ENCODE assay signal across 8 cellular contexts in genomic region chr15:48644498-48644826, GRCh38. TPM values are rescaled to one million over a fixed set of nuclear protein-coding genes. Genes with fewer than 3 reads are reported as not detected.
DNase-seq lines count a peak whose midpoint lies in the region; ATAC-seq and TF ChIP-seq lines count a peak whose summit lies in the region.

No MANE protein-coding gene starts in this region.

- no peak overlapping the region for H3K9ac ChIP-seq in liver (ENCODE audit: low read depth in 1 of 2, low read length in 2 of 2)

- peaks cover 58% of the 10 kb centered on the region for H3K4me1 Mint-ChIP-seq in brain

- TF ChIP-seq CTCF in GM10266 (IDR thresholded peaks at IDR 0.05; ENCODE audit: control insufficient read depth, insufficient read depth, low read depth, missing control alignments) (no peak), brain (conservative IDR thresholded peaks at IDR 0.05) (no peak), liver (IDR thresholded peaks at IDR 0.05; ENCODE audit: low read depth, low read length, missing input control) (no peak), transverse colon (IDR thresholded peaks at IDR 0.05) (no peak)

- TF ChIP-seq EP300 in transverse colon (IDR thresholded peaks at IDR 0.05; ENCODE audit: low read depth) = no peak

- TF ChIP-seq RAD21 in liver (IDR thresholded peaks at IDR 0.05) = no peak

- peaks cover 36% of the 10 kb centered on the region for H3K27me3 Mint-ChIP-seq in brain

- no peak for TF ChIP-seq POLR2A in transverse colon (IDR thresholded peaks at IDR 0.05)

- 3% methylated on average over 26 of the region's 26 CpGs for WGBS in liver
- 9% methylated on average over 24 of the region's 26 CpGs; no CpG with 5 or more reads in 1 of the 2 donors for WGBS in transverse colon (ENCODE audit: low coverage in 1 of 2), 2 donors

- no peaks in the 10 kb centered on the region for H3K36me3 ChIP-seq in liver (ENCODE audit: control insufficient read depth in 4 of 4, insufficient read depth in 3 of 4, low read depth in 1 of 4, low read length in 3 of 4)
- no peaks in the 10 kb centered on the region for H3K36me3 ChIP-seq in transverse colon

- H3K36me3 Mint-ChIP-seq in brain = peaks cover 5% of the 10 kb centered on the region

- intact Hi-C loops in transverse colon (cut with DNase I; ENCODE audit: low total_unique reads) = no loop called here

- H3K4me3 ChIP-seq in liver (ENCODE audit: low read depth in 1 of 3, low read length in 3 of 3) = peak overlapping the region in 2 of 3 donors; percentile 61 to 64
- H3K4me3 ChIP-seq in transverse colon = peak overlapping the region; percentile 54 to 80 (median 57)

- in situ Hi-C loops in transverse colon (cut with MboI; ENCODE audit: low pct_ligation_motif_present in 1 of 4, low pct_unique_long_range_greater_than_20kb in 1 of 4, low sequenced_read_pairs in 3 of 4) = no loop called here

- peak; percentile 9 for ATAC-seq in HG03045 (IDR thresholded peaks at IDR 0.05; ENCODE audit: unreplicated experiment)
- no peak for ATAC-seq in GM18907 (IDR thresholded peaks at IDR 0.05; ENCODE audit: unreplicated experiment)
- ATAC-seq in GM18858 (IDR thresholded peaks at IDR 0.05; ENCODE audit: unreplicated experiment) = no peak

- peaks cover 5 to 21% (median 17%) of the 10 kb centered on the region in 4 donors for H3K4me1 ChIP-seq in liver (ENCODE audit: control insufficient read depth in 4 of 4, insufficient read depth in 4 of 4, low read length in 3 of 4)
- H3K4me1 ChIP-seq in transverse colon = peaks cover 0 to 19% (median 2%) of the 10 kb centered on the region in 4 donors

- H3K27ac Mint-ChIP-seq in brain = peak overlapping the region; percentile 4 to 89 (median 69)

- H3K4me3 Mint-ChIP-seq in brain = peak overlapping the region; percentile 84 to 92 (median 86)

- no peaks in the 10 kb centered on the region for H3K9me3 Mint-ChIP-seq in brain

- H3K27me3 ChIP-seq in liver (ENCODE audit: control insufficient read depth in 4 of 4, insufficient read depth in 4 of 4, low read length in 3 of 4) (peaks cover 0 to 10% (median 4%) of the 10 kb centered on the region in 4 donors), transverse colon (peaks cover 31% of the 10 kb centered on the region)

- H3K27ac ChIP-seq in liver (ENCODE audit: low read depth in 1 of 2, low read length in 2 of 2) = peak overlapping the region; percentile 59 to 63
- peak overlapping the region; percentile 85 to 90 (median 87) for H3K27ac ChIP-seq in transverse colon

- H3K9me3 ChIP-seq in liver (ENCODE audit: control insufficient read depth in 4 of 4, low read length in 3 of 4) = no peaks in the 10 kb centered on the region
- H3K9me3 ChIP-seq in transverse colon = no peaks in the 10 kb centered on the region

- DNase-seq in GM10266 (ENCODE audit: extremely low spot score) (peak; percentile 40), transverse colon (no peak), LoVo (ENCODE audit: low spot score) (no peak)

TF ChIP-seq in liver, 16 proteins besides CTCF, POLR2A, EP300 and RAD21:
- TF ChIP-seq HNF4G (IDR thresholded peaks at IDR 0.05) = no peak
- no peak for TF ChIP-seq SP1 (IDR thresholded peaks at IDR 0.05)
- TF ChIP-seq HNF4A (conservative IDR thresholded peaks at IDR 0.05) = no peak
- no peak for TF ChIP-seq GABPA (IDR thresholded peaks at IDR 0.05 in 1 of 2, conservative IDR thresholded peaks at IDR 0.05 in 1 of 2)
- TF ChIP-seq NR2F2 (IDR thresholded peaks at IDR 0.05) = no peak
- no peak for TF ChIP-seq ATF3 (IDR thresholded peaks at IDR 0.05)
- TF ChIP-seq EGR1 (IDR thresholded peaks at IDR 0.05; ENCODE audit: low read depth in 2 of 2) = no peak
- TF ChIP-seq ZBTB33 (IDR thresholded peaks at IDR 0.05) = no peak
- TF ChIP-seq FOXA1 (IDR thresholded peaks at IDR 0.05) = no peak
- no peak for TF ChIP-seq RXRA (IDR thresholded peaks at IDR 0.05)
- no peak for TF ChIP-seq TAF1 (conservative IDR thresholded peaks at IDR 0.05)
- TF ChIP-seq YY1 (IDR thresholded peaks at IDR 0.05) = no peak
- TF ChIP-seq JUND (IDR thresholded peaks at IDR 0.05) = no peak
- TF ChIP-seq FOXA2 (IDR thresholded peaks at IDR 0.05) = no peak
- TF ChIP-seq REST (IDR thresholded peaks at IDR 0.05) = no peak
- no peak for TF ChIP-seq MAX (IDR thresholded peaks at IDR 0.05)

RNA-seq across cellular contexts. Expression of gene FBN1, which starts 1.0 kb away (rescaled TPM):
- polyA plus RNA-seq in brain (ENCODE audit: insufficient read depth, low read depth, low replicate concordance) = 5.1 TPM
- total RNA-seq in liver = 10 to 100 TPM; 19.9 to 20.1 TPM
- polyA plus RNA-seq in liver = 1 to 10 TPM; 1.3 to 4.9 TPM
- 100 to 1,000 TPM in 1 of 4 donors, 10 to 100 TPM in 3; 17.6 to 106 (median 31.2) TPM for total RNA-seq in transverse colon
